In genomic region chr1:219928791-219929118, GRCh38 we compare ENCODE assay signal across 9 cellular contexts. TPM values are rescaled to one million over a fixed set of nuclear protein-coding genes. Genes with fewer than 3 reads are reported as not detected.
DNase-seq lines count a peak whose midpoint lies in the region; ATAC-seq and TF ChIP-seq lines count a peak whose summit lies in the region.
"Had no signal": no experiment of that assay in that cellular context is flagged by ENCODE, and none has a peak within 500 bp of the region (broad histone marks: within the 10 kb centered on the region; RNA-seq: fewer than 3 reads in every experiment).

No MANE protein-coding gene starts in this region.

- no peak overlapping the region for H3K9ac ChIP-seq in PC-3 (ENCODE audit: low read length)

- peaks cover 52% of the 10 kb centered on the region for H3K27me3 Mint-ChIP-seq in activated naive CD8-positive, alpha-beta T cell treated with anti-CD3 and anti-CD28 coated beads for 36 hours

- intact Hi-C loops in PC-3 (cut with micrococcal nuclease) (no loop called here), posterior vena cava (cut with DNase I) (no loop called here)

- BruUV-seq in PC-3 (replicated peaks; lab: Mats Ljungman, UMichigan), result no TSS peak

- TF ChIP-seq CTCF in HEK293 (tag by site-specific recombination; IDR thresholded peaks at IDR 0.05), result 0 out of 2 replicates have a peak, but pooled peaks have one; percentile 46
- TF ChIP-seq CTCF in retinal pigment epithelial cell (conservative IDR thresholded peaks at IDR 0.05; ENCODE audit: low read depth, low read length), result no peak
- TF ChIP-seq CTCF in PC-3 (conservative IDR thresholded peaks at IDR 0.05; ENCODE audit: low read depth, low read length), result no peak

- no peaks in the 10 kb centered on the region for H3K36me3 Mint-ChIP-seq in activated naive CD8-positive, alpha-beta T cell treated with anti-CD3 and anti-CD28 coated beads for 36 hours

- CTCF ChIA-PET in HEK293 (lab: Yijun Ruan, JAX) (no interaction called here), PC-3 (lab: Charles Lee) (no interaction called here)

- H3K9me3 Mint-ChIP-seq in activated naive CD8-positive, alpha-beta T cell treated with anti-CD3 and anti-CD28 coated beads for 36 hours, result no peaks in the 10 kb centered on the region

- H3K36me3 ChIP-seq in HEK293 (ENCODE audit: control insufficient read depth in 2 of 2, insufficient read depth in 1 of 2, low read length in 2 of 2), result no peaks in the 10 kb centered on the region
- H3K36me3 ChIP-seq in PC-3 (ENCODE audit: low read depth, low read length), result no peaks in the 10 kb centered on the region

- H3K9me3 ChIP-seq in HEK293 (ENCODE audit: control insufficient read depth, insufficient read depth, low read depth, low read length), result no peaks in the 10 kb centered on the region
- no peaks in the 10 kb centered on the region for H3K9me3 ChIP-seq in iPS-18c (ENCODE audit: control insufficient read depth, insufficient read depth, low read length)
- H3K9me3 ChIP-seq in PC-3 (ENCODE audit: low read length), result no peaks in the 10 kb centered on the region

- no peak overlapping the region for H2AFZ ChIP-seq in PC-3 (ENCODE audit: low read length)

- no peaks in the 10 kb centered on the region for H3K27me3 ChIP-seq in PC-3 (ENCODE audit: low read length)

- no peaks in the 10 kb centered on the region for H3K9me2 ChIP-seq in PC-3 (replicated peaks; ENCODE audit: low read length)

- no peak overlapping the region for H3K27ac Mint-ChIP-seq in activated naive CD8-positive, alpha-beta T cell treated with anti-CD3 and anti-CD28 coated beads for 36 hours

- H3K4me3 ChIP-seq in HEK293 (ENCODE audit: low read depth, low read length) (no peak overlapping the region), iPS-18c (ENCODE audit: insufficient read depth, low read depth, low read length) (peak overlapping the region; percentile 65; the same call in 1 of the 2 replicates), retinal pigment epithelial cell (ENCODE audit: low read length) (peak overlapping the region; percentile 62), PC-3 (ENCODE audit: low read length) (no peak overlapping the region)

- no peak for DNase-seq in activated naive CD8-positive, alpha-beta T cell treated with anti-CD3 and anti-CD28 coated beads for 36 hours
- DNase-seq in retinal pigment epithelial cell (ENCODE audit: low read depth) (no peak), PC-3 (no peak), GM19238 (ENCODE audit: insufficient read length, low spot score) (no peak), posterior vena cava (ENCODE audit: low spot score) (no peak)
- DNase-seq: activated CD4-positive, CD25-positive, alpha-beta regulatory T cell had no signal

- H4K20me1 ChIP-seq in PC-3 (ENCODE audit: low read length), result no peaks in the 10 kb centered on the region

- POLR2A ChIA-PET in HEK293 (lab: Yijun Ruan, JAX) (no interaction called here), PC-3 (lab: Charles Lee; ENCODE audit: unreplicated experiment) (no interaction called here)

- no peaks in the 10 kb centered on the region for H3F3A ChIP-seq in PC-3 (ENCODE audit: low read length, unreplicated experiment)

- no peaks in the 10 kb centered on the region for H3K4me1 ChIP-seq in HEK293 (ENCODE audit: control insufficient read depth, insufficient read depth, low read length)
- H3K4me1 ChIP-seq in PC-3 (ENCODE audit: insufficient read depth, low read length), result no peaks in the 10 kb centered on the region

- ATAC-seq in PC-3, result no peak

- no peak overlapping the region for H3K27ac ChIP-seq in HEK293 (ENCODE audit: extremely low read depth, low read depth, low read length)
- H3K27ac ChIP-seq in PC-3 (ENCODE audit: low read length), result no peak overlapping the region

- no peak overlapping the region for H3K4me2 ChIP-seq in PC-3 (ENCODE audit: low read length)

- peak overlapping the region; percentile 29 for H3K4me3 Mint-ChIP-seq in activated naive CD8-positive, alpha-beta T cell treated with anti-CD3 and anti-CD28 coated beads for 36 hours

- H3K79me2 ChIP-seq in PC-3 (ENCODE audit: low read length), result no peaks in the 10 kb centered on the region

- peaks cover 3% of the 10 kb centered on the region for H3K4me1 Mint-ChIP-seq in activated naive CD8-positive, alpha-beta T cell treated with anti-CD3 and anti-CD28 coated beads for 36 hours

TF ChIP-seq in HEK293, 187 proteins besides CTCF, POLR2A, EP300 and RAD21 (continues in another document):
- TF ChIP-seq KLF10 (tag by site-specific recombination; IDR thresholded peaks at IDR 0.05), result no peak
- no peak for TF ChIP-seq SCRT2 (tag by site-specific recombination; IDR thresholded peaks at IDR 0.05)
- TF ChIP-seq ZNF362 (tag by site-specific recombination; IDR thresholded peaks at IDR 0.05), result no peak
- no peak for TF ChIP-seq ZNF521 (tag by site-specific recombination; IDR thresholded peaks at IDR 0.05)
- TF ChIP-seq ZNF707 (tag by site-specific recombination; IDR thresholded peaks at IDR 0.05), result no peak
- TF ChIP-seq EGR2 (tag by site-specific recombination; IDR thresholded peaks at IDR 0.05; ENCODE audit: low read depth), result no peak
- peak; percentile 94 for TF ChIP-seq ZNF10 (tag by site-specific recombination; IDR thresholded peaks at IDR 0.05)
- no peak for TF ChIP-seq ZNF48 (tag by site-specific recombination; IDR thresholded peaks at IDR 0.05)
- TF ChIP-seq ZNF585B (tag by site-specific recombination; IDR thresholded peaks at IDR 0.05), result no peak
- no peak for TF ChIP-seq ZNF747 (tag by site-specific recombination; IDR thresholded peaks at IDR 0.05)
- TF ChIP-seq ZNF138 (tag by site-specific recombination; IDR thresholded peaks at IDR 0.05; ENCODE audit: borderline replicate concordance), result no peak
- TF ChIP-seq GLIS2 (tag by site-specific recombination; IDR thresholded peaks at IDR 0.05), result no peak
- no peak for TF ChIP-seq ZBTB17 (tag by site-specific recombination; IDR thresholded peaks at IDR 0.05)
- TF ChIP-seq ZNF302 (tag by site-specific recombination; IDR thresholded peaks at IDR 0.05; ENCODE audit: low read depth), result no peak
- TF ChIP-seq ZNF677 (tag by site-specific recombination; IDR thresholded peaks at IDR 0.05), result no peak
- no peak for TF ChIP-seq PRDM4 (tag by site-specific recombination; IDR thresholded peaks at IDR 0.05)
- no peak for TF ChIP-seq ZBTB21 (tag by site-specific recombination; IDR thresholded peaks at IDR 0.05)
- TF ChIP-seq ZNF600 (tag by site-specific recombination; IDR thresholded peaks at IDR 0.05), result peak; percentile 42; the same call in 1 of the 2 replicates
- no peak for TF ChIP-seq ZNF610 (tag by site-specific recombination; IDR thresholded peaks at IDR 0.05; ENCODE audit: borderline replicate concordance)
- no peak for TF ChIP-seq RBAK (tag by site-specific recombination; IDR thresholded peaks at IDR 0.05)
- TF ChIP-seq ZNF121 (tag by site-specific recombination; IDR thresholded peaks at IDR 0.05), result 0 out of 2 replicates have a peak, but pooled peaks have one; percentile 23
- TF ChIP-seq ZNF768 (tag by site-specific recombination; IDR thresholded peaks at IDR 0.05), result no peak
- TF ChIP-seq SP7 (tag by site-specific recombination; IDR thresholded peaks at IDR 0.05), result 0 out of 2 replicates have a peak, but pooled peaks have one; percentile 10
- TF ChIP-seq BCL11B (tag by site-specific recombination; IDR thresholded peaks at IDR 0.05; ENCODE audit: low read depth), result no peak
- no peak for TF ChIP-seq ZNF785 (tag by site-specific recombination; IDR thresholded peaks at IDR 0.05)
- no peak for TF ChIP-seq GLI2 (tag by site-specific recombination; IDR thresholded peaks at IDR 0.05; ENCODE audit: borderline replicate concordance, low read depth)
- no peak for TF ChIP-seq ZNF211 (tag by site-specific recombination; IDR thresholded peaks at IDR 0.05; ENCODE audit: low read depth)
- no peak for TF ChIP-seq ZNF645 (tag by site-specific recombination; IDR thresholded peaks at IDR 0.05)

RNA-seq across cellular contexts. Expression of gene SLC30A10, which starts 0.4 kb away (rescaled TPM):
- not detected for total RNA-seq in activated naive CD8-positive, alpha-beta T cell treated with anti-CD3 and anti-CD28 coated beads for 36 hours
- not detected in 2 replicates for total RNA-seq in PC-3 (2014; rRNA removed)
- not detected for total RNA-seq in posterior vena cava
- total RNA-seq: glomerular endothelial cell had no signal

Comparison
In these comparisons a context has a peak if more than half of its experiments do, and no peak if none do; other contexts are left out.
1. H3K4me3 ChIP-seq: peak in iPS-18c (single experiment) and retinal pigment epithelial cell (single experiment); none in HEK293 (single experiment) and PC-3 (single experiment).